In the genomic region with DNA sequence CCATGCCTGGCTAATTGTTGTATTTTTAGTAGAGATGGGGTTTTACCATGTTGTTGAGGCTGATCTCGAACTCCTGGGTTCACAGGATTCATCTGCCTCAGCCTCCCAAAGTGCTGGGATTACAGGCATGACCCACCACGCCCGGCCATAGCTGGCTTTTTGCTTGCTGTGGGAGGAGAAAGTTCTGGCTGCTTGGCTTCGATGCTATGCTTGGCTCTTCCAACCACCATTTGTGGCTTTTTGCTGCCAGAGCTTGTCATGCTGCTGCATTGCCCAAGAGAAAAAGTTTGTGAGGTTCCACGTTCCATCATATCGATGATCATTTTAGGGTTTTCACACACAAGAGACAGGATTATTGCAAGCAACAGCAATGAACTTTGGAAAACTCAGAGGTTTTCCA, we compare ENCODE assay signal across 17 cellular contexts. TPM values are rescaled to one million over a fixed set of nuclear protein-coding genes. Genes with fewer than 3 reads are reported as not detected.
"Had no signal": no experiment of that assay in that cellular context is flagged by ENCODE, and none has a peak within 500 bp of the region (broad histone marks: within the 10 kb centered on the region; RNA-seq: fewer than 3 reads in every experiment).

No MANE protein-coding gene starts in this region.

- H3K4me2 ChIP-seq: neural progenitor cell had no signal

- H3K9ac ChIP-seq: neural progenitor cell had no signal

- H3K27me3 ChIP-seq: body of pancreas, dorsolateral prefrontal cortex, neural progenitor cell, right lobe of liver, suprapubic skin, upper lobe of left lung had no signal

- H3K36me3 ChIP-seq: lower lobe of right lung, neural progenitor cell, right lobe of liver, suprapubic skin, upper lobe of left lung had no signal

- H3K4me1 ChIP-seq: lower lobe of right lung, neural progenitor cell, suprapubic skin, upper lobe of left lung had no signal

- H3K27ac ChIP-seq: body of pancreas, dorsolateral prefrontal cortex, lower lobe of right lung, neural progenitor cell, suprapubic skin, upper lobe of left lung had no signal

- H3K4me3 ChIP-seq: body of pancreas, dorsolateral prefrontal cortex, lower lobe of right lung, neural progenitor cell, right lobe of liver, suprapubic skin, upper lobe of left lung had no signal

- H2AFZ ChIP-seq: neural progenitor cell had no signal

- H3K9me3 ChIP-seq: body of pancreas, lower lobe of right lung, suprapubic skin had no signal

- ATAC-seq: body of pancreas, esophagus mucosa, lower lobe of right lung had no signal

- DNase-seq: activated CD4-positive, alpha-beta memory T cell treated with anti-CD3 and anti-CD28 coated beads for 36 hours; activated CD4-positive, alpha-beta T cell treated with anti-CD3 and anti-CD28 coated beads for 1 hour; activated naive CD4-positive, alpha-beta T cell treated with anti-CD3 and anti-CD28 coated beads, Interleukin-2, amount 10 ng/mL, durations not matched to agents 7 days and 5 days; body of pancreas; cerebellar nuclear complex; dorsolateral prefrontal cortex; kidney; lower lobe of right lung; midbrain; stimulated activated CD4-positive, alpha-beta T cell treated with anti-CD3 and anti-CD28 coated beads, Interleukin-12 subunit alpha, Interleukin-12 subunit beta, amount 100 ng/mL, for 4 hours; stimulated activated naive CD4-positive, alpha-beta T cell treated with Interleukin-2 at 50 U/mL for 16 hours; T-helper 9 cell; upper lobe of left lung had no signal

RNA-seq across cellular contexts. Expression of a gene that starts 55.1 kb away (rescaled TPM):
- total RNA-seq: activated CD4-positive, alpha-beta memory T cell treated with anti-CD3 and anti-CD28 coated beads for 36 hours had no signal
